In genomic region chr9:4979224-4979623, GRCh38 we compare ENCODE assay signal across 20 cellular contexts. TPM values are rescaled to one million over a fixed set of nuclear protein-coding genes. Genes with fewer than 3 reads are reported as not detected.
DNase-seq lines count a peak whose midpoint lies in the region; ATAC-seq, FAIRE-seq and TF ChIP-seq lines count a peak whose summit lies in the region.
"Had no signal": no experiment of that assay in that cellular context is flagged by ENCODE, and none has a peak within 500 bp of the region (broad histone marks: within the 10 kb centered on the region; RNA-seq: fewer than 3 reads in every experiment).

No MANE protein-coding gene starts in this region.

- peaks cover 8% of the 10 kb centered on the region for H3K4me1 ChIP-seq in upper lobe of right lung
- peaks cover 0 to 5% of the 10 kb centered on the region in 2 donors for H3K4me1 ChIP-seq in naive thymus-derived CD4-positive, alpha-beta T cell (ENCODE audit: control insufficient read depth in 2 of 2, insufficient read depth in 2 of 2, low read length in 2 of 2)
- H3K4me1 ChIP-seq: BE2C, colonic mucosa had no signal

- H3K27me3 ChIP-seq in AG04450 (ENCODE audit: control insufficient read depth, insufficient read depth, low read length): no peaks in the 10 kb centered on the region
- H3K27me3 ChIP-seq in bronchial epithelial cell (ENCODE audit: control insufficient read depth, insufficient read depth, low read length): no peaks in the 10 kb centered on the region
- no peaks in the 10 kb centered on the region for H3K27me3 ChIP-seq in upper lobe of right lung
- H3K27me3 ChIP-seq in naive thymus-derived CD4-positive, alpha-beta T cell (ENCODE audit: control insufficient read depth in 2 of 2, insufficient read depth in 2 of 2, low read length in 2 of 2): no peaks in the 10 kb centered on the region
- H3K27me3 ChIP-seq: BE2C, colonic mucosa, MG63, upper lobe of left lung had no signal

- POLR2A ChIA-PET in AG04450 (lab: Yijun Ruan, JAX): no interaction called here
- POLR2A ChIA-PET in naive thymus-derived CD4-positive, alpha-beta T cell (lab: Charles Lee): no interaction called here

- no peak overlapping the region for H3K4me3 ChIP-seq in AG04450 (ENCODE audit: low read depth, low read length)
- no peak overlapping the region for H3K4me3 ChIP-seq in bronchial epithelial cell (ENCODE audit: low read depth, low read length)
- H3K4me3 ChIP-seq in upper lobe of right lung: no peak overlapping the region
- no peak overlapping the region for H3K4me3 ChIP-seq in naive thymus-derived CD4-positive, alpha-beta T cell (ENCODE audit: low read length)
- H3K4me3 ChIP-seq: colonic mucosa, left ventricle myocardium inferior, MG63, upper lobe of left lung had no signal

- H3K4me1 Mint-ChIP-seq in naive thymus-derived CD4-positive, alpha-beta T cell: peaks cover 5 to 41% (median 7%) of the 10 kb centered on the region in 7 donors

- H3K27ac ChIP-seq in AG04450 (ENCODE audit: low read depth, low read length): no peak overlapping the region
- H3K27ac ChIP-seq in upper lobe of right lung: no peak overlapping the region
- H3K27ac ChIP-seq in naive thymus-derived CD4-positive, alpha-beta T cell (ENCODE audit: low read depth, low read length): no peak overlapping the region
- H3K27ac ChIP-seq: colonic mucosa, left ventricle myocardium inferior, upper lobe of left lung had no signal

- intact Hi-C loops in upper lobe of right lung (cut with DNase I): no loop called here
- intact Hi-C loops in naive thymus-derived CD4-positive, alpha-beta T cell (cut with micrococcal nuclease): no loop called here

- DNase-seq in AG04450 (ENCODE audit: low read depth, low spot score) (peak; percentile 27), H54 (ENCODE audit: insufficient read length, low spot score) (no peak), bronchial epithelial cell (ENCODE audit: low read depth) (peak; percentile 45), myocyte (ENCODE audit: low read depth) (peak; percentile 84), NCI-H1930 (lab: John Stamatoyannopoulos, UW) (no peak), upper lobe of right lung (no peak), HuH-7 (ENCODE audit: low spot score) (no peak)
- DNase-seq in naive thymus-derived CD4-positive, alpha-beta T cell: no peak
- DNase-seq: anterior cingulate cortex; BE2C; colonic mucosa; left ventricle myocardium inferior; MG63; NCI-H2107; NCI-H774; right cardiac atrium; stimulated activated CD4-positive, alpha-beta T cell treated with anti-CD3 and anti-CD28 coated beads, Interleukin-2, amount 100 ng/mL, for 48 hours; stimulated activated CD8-positive, alpha-beta memory T cell treated with anti-CD3 and anti-CD28 coated beads, Interleukin-4, amount 100 ng/mL, for 48 hours; upper lobe of left lung had no signal

- TF ChIP-seq CTCF in AG04450 (IDR thresholded peaks at IDR 0.05; ENCODE audit: low read depth, low read length) (no peak), bronchial epithelial cell (IDR thresholded peaks at IDR 0.05; ENCODE audit: insufficient read depth, low read length, severe bottlenecking) (no peak), upper lobe of right lung (IDR thresholded peaks at IDR 0.05) (no peak)

- no peak overlapping the region for H3K27ac Mint-ChIP-seq in naive thymus-derived CD4-positive, alpha-beta T cell

- peaks cover 0 to 7% (median 0%) of the 10 kb centered on the region in 5 donors for H3K27me3 Mint-ChIP-seq in naive thymus-derived CD4-positive, alpha-beta T cell

- FAIRE-seq in H54 (lab: Jason Lieb, UNC) (peak; percentile 64), bronchial epithelial cell (lab: Jason Lieb, UNC) (no peak)
- FAIRE-seq: HTR-8/SVneo had no signal

- H3K36me3 Mint-ChIP-seq in naive thymus-derived CD4-positive, alpha-beta T cell: peaks cover 0 to 3% (median 0%) of the 10 kb centered on the region in 5 donors

- H3K9me3 Mint-ChIP-seq in naive thymus-derived CD4-positive, alpha-beta T cell: no peaks in the 10 kb centered on the region

- no peaks in the 10 kb centered on the region for H3K36me3 ChIP-seq in bronchial epithelial cell (ENCODE audit: control insufficient read depth, insufficient read depth, low read length)
- no peaks in the 10 kb centered on the region for H3K36me3 ChIP-seq in upper lobe of right lung
- H3K36me3 ChIP-seq in naive thymus-derived CD4-positive, alpha-beta T cell (ENCODE audit: control insufficient read depth in 2 of 3, insufficient read depth in 3 of 3, low read length in 3 of 3): no peaks in the 10 kb centered on the region
- H3K36me3 ChIP-seq: BE2C, colonic mucosa, left ventricle myocardium inferior, MG63, upper lobe of left lung had no signal

- no peak for ATAC-seq in upper lobe of right lung
- no peak for ATAC-seq in naive thymus-derived CD4-positive, alpha-beta T cell
- ATAC-seq: right cardiac atrium had no signal

- TF ChIP-seq POLR2A in H54 (IDR thresholded peaks at IDR 0.05; ENCODE audit: low read depth, low read length): no peak

- H3K9me3 ChIP-seq in AG04450 (ENCODE audit: control insufficient read depth, insufficient read depth, low read length) (no peaks in the 10 kb centered on the region), upper lobe of right lung (no peaks in the 10 kb centered on the region)
- no peaks in the 10 kb centered on the region for H3K9me3 ChIP-seq in naive thymus-derived CD4-positive, alpha-beta T cell (ENCODE audit: control insufficient read depth in 2 of 3, low read length in 3 of 3)
- H3K9me3 ChIP-seq: BE2C, colonic mucosa, left ventricle myocardium inferior, MG63, upper lobe of left lung had no signal

- H3K4me3 Mint-ChIP-seq in naive thymus-derived CD4-positive, alpha-beta T cell: no peak overlapping the region

- CTCF ChIA-PET in AG04450 (lab: Charles Lee): interaction anchor here (0.7 to 1.7 kb wide), 5 partner anchors 8 to 611 kb away, joined by 3 to 7 read pairs (median 4); no protein-coding TSS in a partner anchor
- CTCF ChIA-PET in naive thymus-derived CD4-positive, alpha-beta T cell (lab: Charles Lee): interaction anchor here (0.6 to 1.2 kb wide), 2 partner anchors 8 to 216 kb away, joined by 3 read pairs; no protein-coding TSS in a partner anchor

RNA-seq across cellular contexts. Expression of gene JAK2, which starts 5.8 kb away (rescaled TPM):
- 6.1 and 9.2 TPM in 2 replicates for polyA plus RNA-seq in AG04450 (2011; rRNA removed)
- 7.7 and 16.0 TPM in 2 replicates for polyA minus RNA-seq in AG04450 (2011; rRNA and poly(A)+ RNA removed)
- total RNA-seq in bronchial epithelial cell (9.0 and 15.5 TPM in 2 replicates), myocyte (10.7 and 13.3 TPM in 2 replicates), upper lobe of right lung (24.4 TPM)
- polyA plus RNA-seq in myocyte (2012): 2.9 TPM
- 10 to 100 TPM; 11.7 to 76.0 (median 17.5) TPM for total RNA-seq in naive thymus-derived CD4-positive, alpha-beta T cell
- 1 to 10 TPM; 3.5 to 4.1 TPM for polyA plus RNA-seq in naive thymus-derived CD4-positive, alpha-beta T cell

Comparison
In these comparisons a context has a peak if more than half of its experiments do, and no peak if none do; other contexts are left out.
1. DNase-seq: peak in AG04450 (single experiment), bronchial epithelial cell (single experiment) and myocyte (single experiment); none in H54 (single experiment), NCI-H1930 (0 of 2), upper lobe of right lung (single experiment), naive thymus-derived CD4-positive, alpha-beta T cell (0 of 9) and HuH-7 (single experiment).